ENCODE assay signal across 8 cellular contexts in the genomic region with DNA sequence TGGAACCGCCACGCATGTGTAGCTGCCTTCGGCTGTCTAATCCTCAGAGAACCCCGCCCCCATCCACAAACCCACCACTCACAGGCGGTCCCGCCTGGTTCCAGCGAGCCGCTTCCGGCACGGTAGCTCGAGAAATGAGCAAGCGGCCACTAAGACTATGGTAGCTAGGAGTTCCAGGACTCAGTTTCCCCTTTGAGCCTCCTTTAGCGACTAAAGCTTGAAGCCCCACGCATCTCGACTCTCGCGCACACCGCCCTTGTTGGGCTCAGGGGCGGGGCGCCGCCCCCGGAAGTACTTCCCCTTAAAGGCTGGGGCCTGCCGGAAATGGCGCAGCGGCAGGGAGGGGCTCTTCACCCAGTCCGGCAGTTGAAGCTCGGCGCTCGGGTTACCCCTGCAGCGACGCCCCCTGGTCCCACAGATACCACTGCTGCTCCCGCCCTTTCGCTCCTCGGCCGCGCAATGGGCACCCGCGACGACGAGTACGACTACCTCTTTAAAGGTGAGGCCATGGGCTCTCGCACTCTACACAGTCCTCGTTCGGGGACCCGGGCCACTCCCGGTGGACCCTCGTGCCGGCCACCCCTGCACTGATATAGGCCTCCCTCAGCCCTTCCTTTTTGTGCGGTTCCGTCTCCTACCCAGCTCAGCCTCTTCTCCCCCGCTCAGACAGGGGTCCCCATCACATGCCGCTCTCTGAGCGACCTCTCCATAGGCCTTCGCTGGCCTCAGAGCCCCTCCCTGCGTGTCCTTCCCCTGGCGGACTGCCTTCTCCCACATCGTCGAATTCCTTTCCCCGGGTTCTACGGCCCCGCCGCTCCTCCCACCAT. TPM values are rescaled to one million over a fixed set of nuclear protein-coding genes. Genes with fewer than 3 reads are reported as not detected.
DNase-seq lines count a peak whose midpoint lies in the region; ATAC-seq and TF ChIP-seq lines count a peak whose summit lies in the region.

A gene (plus strand): TSS at position 365 of the 827 bp plus-strand sequence. CDS start 95 bp downstream, at position 460.

- TF ChIP-seq POLR2A in GM10847 (IDR thresholded peaks at IDR 0.05; ENCODE audit: extremely low read depth, insufficient read length) = peak; percentile 94

- no peaks in the 10 kb centered on the region for H3K9me3 ChIP-seq in osteoblast (ENCODE audit: low read depth, low read length)
- no peaks in the 10 kb centered on the region for H3K9me3 ChIP-seq in thoracic aorta

- peaks cover 13% of the 10 kb centered on the region for H3K4me1 ChIP-seq in osteoblast (ENCODE audit: insufficient read depth, low read length)
- peaks cover 24% of the 10 kb centered on the region in 2 donors for H3K4me1 ChIP-seq in thoracic aorta (ENCODE audit: control insufficient read depth in 1 of 2, low read depth in 2 of 2)

- TF ChIP-seq CTCF in osteoblast (IDR thresholded peaks at IDR 0.05; ENCODE audit: extremely low read depth, low read depth, low read length) = peak; percentile 27
- no peak for TF ChIP-seq CTCF in thoracic aorta (IDR thresholded peaks at IDR 0.05)

- peak within 1 kb of the TSS; percentile 96 for H3K4me2 ChIP-seq in osteoblast (ENCODE audit: insufficient read depth, low read length)

- H4K20me1 ChIP-seq in osteoblast (ENCODE audit: insufficient read depth, low read length) = peaks cover 36% of the 10 kb centered on the region

- H3K36me3 ChIP-seq in osteoblast (ENCODE audit: insufficient read depth, low read length) (peaks cover 2% of the 10 kb centered on the region), thoracic aorta (peaks cover 2% of the 10 kb centered on the region)

- H2AFZ ChIP-seq in osteoblast (ENCODE audit: low read length) = peak within 1 kb of the TSS; percentile 96

- H3K27ac ChIP-seq in osteoblast (ENCODE audit: low read depth, low read length) (peak within 1 kb of the TSS; percentile 85), thoracic aorta (peak within 1 kb of the TSS; percentile 89 to 91)

- peaks cover 51% of the 10 kb centered on the region for H3K79me2 ChIP-seq in osteoblast (ENCODE audit: insufficient read depth, low read length)

- H3K27me3 ChIP-seq in osteoblast (ENCODE audit: insufficient read depth, low read length) (no peaks in the 10 kb centered on the region), thoracic aorta (replicated peaks; ENCODE audit: insufficient read depth) (no peaks in the 10 kb centered on the region)

- H3K36me3 Mint-ChIP-seq in activated naive CD4-positive, alpha-beta T cell treated with anti-CD3 and anti-CD28 coated beads, Interleukin-2, amount 50 U/mL, for 72 hours = peaks cover 12 to 13% of the 10 kb centered on the region in 2 donors

- peak; percentile 85 for ATAC-seq in HG02610 (IDR thresholded peaks at IDR 0.05; ENCODE audit: unreplicated experiment)
- peak; percentile 96 for ATAC-seq in SK-N-SH treated with all-trans-retinoic acid at 6 μM for 48 hours
- ATAC-seq in activated naive CD4-positive, alpha-beta T cell treated with anti-CD3 and anti-CD28 coated beads, Interleukin-2, amount 50 U/mL, for 72 hours = peak; percentile 95 to 96
- peak; percentile 99 for ATAC-seq in thoracic aorta (ENCODE audit: insufficient number of reproducible peaks, low FRiP score, low read depth)

- H3K27ac Mint-ChIP-seq in activated naive CD4-positive, alpha-beta T cell treated with anti-CD3 and anti-CD28 coated beads, Interleukin-2, amount 50 U/mL, for 72 hours = peak within 1 kb of the TSS; percentile 98 to 100

- H3K4me3 ChIP-seq in osteoblast (ENCODE audit: insufficient read depth, low read length) = peak within 1 kb of the TSS; percentile 86
- peak within 1 kb of the TSS; percentile 92 for H3K4me3 ChIP-seq in thoracic aorta

- DNase-seq in NCI-H1092 (lab: John Stamatoyannopoulos, UW) (peak; percentile 91), glomerular visceral epithelial cell (ENCODE audit: extremely low spot score) (peak; percentile 98), osteoblast (ENCODE audit: insufficient read length, low spot score, missing footprints) (peak; percentile 93), thoracic aorta (ENCODE audit: low spot score) (peak; percentile 83)
- peak; percentile 92 to 96 for DNase-seq in activated naive CD4-positive, alpha-beta T cell treated with anti-CD3 and anti-CD28 coated beads, Interleukin-2, amount 50 U/mL, for 72 hours (ENCODE audit: low spot score in 2 of 2)

- H3K9me3 Mint-ChIP-seq in activated naive CD4-positive, alpha-beta T cell treated with anti-CD3 and anti-CD28 coated beads, Interleukin-2, amount 50 U/mL, for 72 hours = no peaks in the 10 kb centered on the region

TF ChIP-seq in SK-N-SH treated with all-trans-retinoic acid at 6 μM for 48 hours, 23 proteins besides CTCF, POLR2A, EP300 and RAD21:
- TF ChIP-seq GLIS3 (CRISPR knock-in tag; IDR thresholded peaks at IDR 0.05) (0 out of 2 replicates have a peak, but pooled peaks have one; percentile 54), TCF4 (CRISPR knock-in tag; IDR thresholded peaks at IDR 0.05; ENCODE audit: borderline replicate concordance) (no peak), ZC3H10 (CRISPR knock-in tag; IDR thresholded peaks at IDR 0.05) (no peak), ZFP3 (CRISPR knock-in tag; IDR thresholded peaks at IDR 0.05) (peak; percentile 34; the same call in 1 of the 2 replicates), ZNF70 (CRISPR knock-in tag; IDR thresholded peaks at IDR 0.05) (no peak)
- TF ChIP-seq, protein P1, sequence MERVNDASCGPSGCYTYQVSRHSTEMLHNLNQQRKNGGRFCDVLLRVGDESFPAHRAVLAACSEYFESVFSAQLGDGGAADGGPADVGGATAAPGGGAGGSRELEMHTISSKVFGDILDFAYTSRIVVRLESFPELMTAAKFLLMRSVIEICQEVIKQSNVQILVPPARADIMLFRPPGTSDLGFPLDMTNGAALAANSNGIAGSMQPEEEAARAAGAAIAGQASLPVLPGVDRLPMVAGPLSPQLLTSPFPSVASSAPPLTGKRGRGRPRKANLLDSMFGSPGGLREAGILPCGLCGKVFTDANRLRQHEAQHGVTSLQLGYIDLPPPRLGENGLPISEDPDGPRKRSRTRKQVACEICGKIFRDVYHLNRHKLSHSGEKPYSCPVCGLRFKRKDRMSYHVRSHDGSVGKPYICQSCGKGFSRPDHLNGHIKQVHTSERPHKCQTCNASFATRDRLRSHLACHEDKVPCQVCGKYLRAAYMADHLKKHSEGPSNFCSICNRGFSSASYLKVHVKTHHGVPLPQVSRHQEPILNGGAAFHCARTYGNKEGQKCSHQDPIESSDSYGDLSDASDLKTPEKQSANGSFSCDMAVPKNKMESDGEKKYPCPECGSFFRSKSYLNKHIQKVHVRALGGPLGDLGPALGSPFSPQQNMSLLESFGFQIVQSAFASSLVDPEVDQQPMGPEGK (CRISPR knock-in tag; IDR thresholded peaks at IDR 0.05; ENCODE audit: borderline replicate concordance) = peak; percentile 59; the same call in 1 of the 2 replicates

RNA-seq across cellular contexts. Expression of the gene that starts here (rescaled TPM):
- total RNA-seq in activated naive CD4-positive, alpha-beta T cell treated with anti-CD3 and anti-CD28 coated beads, Interleukin-2, amount 50 U/mL, for 72 hours = 100 to 1,000 TPM; 133 to 188 TPM
- total RNA-seq in osteoblast (55.7 and 68.0 TPM in 2 replicates), thoracic aorta (100 to 1,000 TPM; 111 to 149 TPM)

Comparison
In these comparisons a context has a peak if more than half of its experiments do, and no peak if none do; other contexts are left out.
1. Peak in every context shown above with its lines: DNase-seq, ATAC-seq, H3K4me3 ChIP-seq and H3K27ac ChIP-seq.